In genomic region chr6:12348530-12349511, GRCh38 we compare ENCODE assay signal across 1 cellular context.
TF ChIP-seq lines count a peak whose summit lies in the region.

No MANE protein-coding gene starts in this region.

TF ChIP-seq in HepG2, 621 proteins besides CTCF, POLR2A, EP300 and RAD21 (continued from another document and continues in another):
- TF ChIP-seq SKIL (CRISPR knock-in tag; IDR thresholded peaks at IDR 0.05; ENCODE audit: borderline replicate concordance): no peak
- TF ChIP-seq CEBPB (IDR thresholded peaks at IDR 0.05; ENCODE audit: borderline replicate concordance, low read depth, low read length): no peak
- peak; percentile 35; the same call in 1 of the 2 replicates for TF ChIP-seq ARNTL (CRISPR knock-in tag; IDR thresholded peaks at IDR 0.05)
- TF ChIP-seq ZNF670 (CRISPR knock-in tag; IDR thresholded peaks at IDR 0.05; ENCODE audit: borderline replicate concordance): no peak
- TF ChIP-seq, protein P1, sequence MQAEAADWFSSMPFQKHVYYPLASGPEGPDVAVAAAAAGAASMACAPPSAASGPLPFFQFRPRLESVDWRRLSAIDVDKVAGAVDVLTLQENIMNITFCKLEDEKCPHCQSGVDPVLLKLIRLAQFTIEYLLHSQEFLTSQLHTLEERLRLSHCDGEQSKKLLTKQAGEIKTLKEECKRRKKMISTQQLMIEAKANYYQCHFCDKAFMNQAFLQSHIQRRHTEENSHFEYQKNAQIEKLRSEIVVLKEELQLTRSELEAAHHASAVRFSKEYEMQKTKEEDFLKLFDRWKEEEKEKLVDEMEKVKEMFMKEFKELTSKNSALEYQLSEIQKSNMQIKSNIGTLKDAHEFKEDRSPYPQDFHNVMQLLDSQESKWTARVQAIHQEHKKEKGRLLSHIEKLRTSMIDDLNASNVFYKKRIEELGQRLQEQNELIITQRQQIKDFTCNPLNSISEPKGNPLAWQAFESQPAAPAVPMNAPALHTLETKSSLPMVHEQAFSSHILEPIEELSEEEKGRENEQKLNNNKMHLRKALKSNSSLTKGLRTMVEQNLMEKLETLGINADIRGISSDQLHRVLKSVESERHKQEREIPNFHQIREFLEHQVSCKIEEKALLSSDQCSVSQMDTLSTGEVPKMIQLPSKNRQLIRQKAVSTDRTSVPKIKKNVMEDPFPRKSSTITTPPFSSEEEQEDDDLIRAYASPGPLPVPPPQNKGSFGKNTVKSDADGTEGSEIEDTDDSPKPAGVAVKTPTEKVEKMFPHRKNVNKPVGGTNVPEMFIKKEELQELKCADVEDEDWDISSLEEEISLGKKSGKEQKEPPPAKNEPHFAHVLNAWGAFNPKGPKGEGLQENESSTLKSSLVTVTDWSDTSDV (CRISPR knock-in tag; IDR thresholded peaks at IDR 0.05): no peak
- no peak for TF ChIP-seq ZBED4 (CRISPR knock-in tag; IDR thresholded peaks at IDR 0.05; ENCODE audit: borderline replicate concordance)
- no peak for TF ChIP-seq ZNF468 (CRISPR knock-in tag; IDR thresholded peaks at IDR 0.05)
- TF ChIP-seq RFX5 (IDR thresholded peaks at IDR 0.05; ENCODE audit: low read depth, low read length): no peak
- TF ChIP-seq, protein P2, sequence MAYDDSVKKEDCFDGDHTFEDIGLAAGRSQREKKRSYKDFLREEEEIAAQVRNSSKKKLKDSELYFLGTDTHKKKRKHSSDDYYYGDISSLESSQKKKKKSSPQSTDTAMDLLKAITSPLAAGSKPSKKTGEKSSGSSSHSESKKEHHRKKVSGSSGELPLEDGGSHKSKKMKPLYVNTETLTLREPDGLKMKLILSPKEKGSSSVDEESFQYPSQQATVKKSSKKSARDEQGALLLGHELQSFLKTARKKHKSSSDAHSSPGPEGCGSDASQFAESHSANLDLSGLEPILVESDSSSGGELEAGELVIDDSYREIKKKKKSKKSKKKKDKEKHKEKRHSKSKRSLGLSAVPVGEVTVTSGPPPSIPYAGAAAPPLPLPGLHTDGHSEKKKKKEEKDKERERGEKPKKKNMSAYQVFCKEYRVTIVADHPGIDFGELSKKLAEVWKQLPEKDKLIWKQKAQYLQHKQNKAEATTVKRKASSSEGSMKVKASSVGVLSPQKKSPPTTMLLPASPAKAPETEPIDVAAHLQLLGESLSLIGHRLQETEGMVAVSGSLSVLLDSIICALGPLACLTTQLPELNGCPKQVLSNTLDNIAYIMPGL (CRISPR knock-in tag; IDR thresholded peaks at IDR 0.05; ENCODE audit: borderline replicate concordance in 1 of 2, low read depth in 1 of 2): no peak
- peak; percentile 78; the same call in 1 of the 2 replicates for TF ChIP-seq SOX5 (CRISPR knock-in tag; IDR thresholded peaks at IDR 0.05; ENCODE audit: borderline replicate concordance)
- TF ChIP-seq ZFAT (CRISPR knock-in tag; conservative IDR thresholded peaks at IDR 0.05): no peak
- TF ChIP-seq RBFOX2 (IDR thresholded peaks at IDR 0.05; ENCODE audit: low read depth, low read length): no peak
- peak; percentile 94; the same call in 1 of the 2 replicates for TF ChIP-seq ZNF503 (CRISPR knock-in tag; IDR thresholded peaks at IDR 0.05)
- peak; percentile 61; the same call in 1 of the 2 replicates for TF ChIP-seq PHF21A (CRISPR knock-in tag; IDR thresholded peaks at IDR 0.05)
- TF ChIP-seq, protein P3, sequence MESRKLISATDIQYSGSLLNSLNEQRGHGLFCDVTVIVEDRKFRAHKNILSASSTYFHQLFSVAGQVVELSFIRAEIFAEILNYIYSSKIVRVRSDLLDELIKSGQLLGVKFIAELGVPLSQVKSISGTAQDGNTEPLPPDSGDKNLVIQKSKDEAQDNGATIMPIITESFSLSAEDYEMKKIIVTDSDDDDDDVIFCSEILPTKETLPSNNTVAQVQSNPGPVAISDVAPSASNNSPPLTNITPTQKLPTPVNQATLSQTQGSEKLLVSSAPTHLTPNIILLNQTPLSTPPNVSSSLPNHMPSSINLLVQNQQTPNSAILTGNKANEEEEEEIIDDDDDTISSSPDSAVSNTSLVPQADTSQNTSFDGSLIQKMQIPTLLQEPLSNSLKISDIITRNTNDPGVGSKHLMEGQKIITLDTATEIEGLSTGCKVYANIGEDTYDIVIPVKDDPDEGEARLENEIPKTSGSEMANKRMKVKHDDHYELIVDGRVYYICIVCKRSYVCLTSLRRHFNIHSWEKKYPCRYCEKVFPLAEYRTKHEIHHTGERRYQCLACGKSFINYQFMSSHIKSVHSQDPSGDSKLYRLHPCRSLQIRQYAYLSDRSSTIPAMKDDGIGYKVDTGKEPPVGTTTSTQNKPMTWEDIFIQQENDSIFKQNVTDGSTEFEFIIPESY (CRISPR knock-in tag; IDR thresholded peaks at IDR 0.05): no peak
- TF ChIP-seq, protein P4, sequence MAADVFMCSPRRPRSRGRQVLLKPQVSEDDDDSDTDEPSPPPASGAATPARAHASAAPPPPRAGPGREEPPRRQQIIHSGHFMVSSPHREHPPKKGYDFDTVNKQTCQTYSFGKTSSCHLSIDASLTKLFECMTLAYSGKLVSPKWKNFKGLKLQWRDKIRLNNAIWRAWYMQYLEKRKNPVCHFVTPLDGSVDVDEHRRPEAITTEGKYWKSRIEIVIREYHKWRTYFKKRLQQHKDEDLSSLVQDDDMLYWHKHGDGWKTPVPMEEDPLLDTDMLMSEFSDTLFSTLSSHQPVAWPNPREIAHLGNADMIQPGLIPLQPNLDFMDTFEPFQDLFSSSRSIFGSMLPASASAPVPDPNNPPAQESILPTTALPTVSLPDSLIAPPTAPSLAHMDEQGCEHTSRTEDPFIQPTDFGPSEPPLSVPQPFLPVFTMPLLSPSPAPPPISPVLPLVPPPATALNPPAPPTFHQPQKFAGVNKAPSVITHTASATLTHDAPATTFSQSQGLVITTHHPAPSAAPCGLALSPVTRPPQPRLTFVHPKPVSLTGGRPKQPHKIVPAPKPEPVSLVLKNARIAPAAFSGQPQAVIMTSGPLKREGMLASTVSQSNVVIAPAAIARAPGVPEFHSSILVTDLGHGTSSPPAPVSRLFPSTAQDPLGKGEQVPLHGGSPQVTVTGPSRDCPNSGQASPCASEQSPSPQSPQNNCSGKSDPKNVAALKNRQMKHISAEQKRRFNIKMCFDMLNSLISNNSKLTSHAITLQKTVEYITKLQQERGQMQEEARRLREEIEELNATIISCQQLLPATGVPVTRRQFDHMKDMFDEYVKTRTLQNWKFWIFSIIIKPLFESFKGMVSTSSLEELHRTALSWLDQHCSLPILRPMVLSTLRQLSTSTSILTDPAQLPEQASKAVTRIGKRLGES (CRISPR knock-in tag; IDR thresholded peaks at IDR 0.05; ENCODE audit: borderline replicate concordance): no peak
- TF ChIP-seq ZKSCAN5 (CRISPR knock-in tag; IDR thresholded peaks at IDR 0.05): no peak
- TF ChIP-seq HMGA1 (CRISPR knock-in tag; conservative IDR thresholded peaks at IDR 0.05): no peak
- TF ChIP-seq, protein P5, sequence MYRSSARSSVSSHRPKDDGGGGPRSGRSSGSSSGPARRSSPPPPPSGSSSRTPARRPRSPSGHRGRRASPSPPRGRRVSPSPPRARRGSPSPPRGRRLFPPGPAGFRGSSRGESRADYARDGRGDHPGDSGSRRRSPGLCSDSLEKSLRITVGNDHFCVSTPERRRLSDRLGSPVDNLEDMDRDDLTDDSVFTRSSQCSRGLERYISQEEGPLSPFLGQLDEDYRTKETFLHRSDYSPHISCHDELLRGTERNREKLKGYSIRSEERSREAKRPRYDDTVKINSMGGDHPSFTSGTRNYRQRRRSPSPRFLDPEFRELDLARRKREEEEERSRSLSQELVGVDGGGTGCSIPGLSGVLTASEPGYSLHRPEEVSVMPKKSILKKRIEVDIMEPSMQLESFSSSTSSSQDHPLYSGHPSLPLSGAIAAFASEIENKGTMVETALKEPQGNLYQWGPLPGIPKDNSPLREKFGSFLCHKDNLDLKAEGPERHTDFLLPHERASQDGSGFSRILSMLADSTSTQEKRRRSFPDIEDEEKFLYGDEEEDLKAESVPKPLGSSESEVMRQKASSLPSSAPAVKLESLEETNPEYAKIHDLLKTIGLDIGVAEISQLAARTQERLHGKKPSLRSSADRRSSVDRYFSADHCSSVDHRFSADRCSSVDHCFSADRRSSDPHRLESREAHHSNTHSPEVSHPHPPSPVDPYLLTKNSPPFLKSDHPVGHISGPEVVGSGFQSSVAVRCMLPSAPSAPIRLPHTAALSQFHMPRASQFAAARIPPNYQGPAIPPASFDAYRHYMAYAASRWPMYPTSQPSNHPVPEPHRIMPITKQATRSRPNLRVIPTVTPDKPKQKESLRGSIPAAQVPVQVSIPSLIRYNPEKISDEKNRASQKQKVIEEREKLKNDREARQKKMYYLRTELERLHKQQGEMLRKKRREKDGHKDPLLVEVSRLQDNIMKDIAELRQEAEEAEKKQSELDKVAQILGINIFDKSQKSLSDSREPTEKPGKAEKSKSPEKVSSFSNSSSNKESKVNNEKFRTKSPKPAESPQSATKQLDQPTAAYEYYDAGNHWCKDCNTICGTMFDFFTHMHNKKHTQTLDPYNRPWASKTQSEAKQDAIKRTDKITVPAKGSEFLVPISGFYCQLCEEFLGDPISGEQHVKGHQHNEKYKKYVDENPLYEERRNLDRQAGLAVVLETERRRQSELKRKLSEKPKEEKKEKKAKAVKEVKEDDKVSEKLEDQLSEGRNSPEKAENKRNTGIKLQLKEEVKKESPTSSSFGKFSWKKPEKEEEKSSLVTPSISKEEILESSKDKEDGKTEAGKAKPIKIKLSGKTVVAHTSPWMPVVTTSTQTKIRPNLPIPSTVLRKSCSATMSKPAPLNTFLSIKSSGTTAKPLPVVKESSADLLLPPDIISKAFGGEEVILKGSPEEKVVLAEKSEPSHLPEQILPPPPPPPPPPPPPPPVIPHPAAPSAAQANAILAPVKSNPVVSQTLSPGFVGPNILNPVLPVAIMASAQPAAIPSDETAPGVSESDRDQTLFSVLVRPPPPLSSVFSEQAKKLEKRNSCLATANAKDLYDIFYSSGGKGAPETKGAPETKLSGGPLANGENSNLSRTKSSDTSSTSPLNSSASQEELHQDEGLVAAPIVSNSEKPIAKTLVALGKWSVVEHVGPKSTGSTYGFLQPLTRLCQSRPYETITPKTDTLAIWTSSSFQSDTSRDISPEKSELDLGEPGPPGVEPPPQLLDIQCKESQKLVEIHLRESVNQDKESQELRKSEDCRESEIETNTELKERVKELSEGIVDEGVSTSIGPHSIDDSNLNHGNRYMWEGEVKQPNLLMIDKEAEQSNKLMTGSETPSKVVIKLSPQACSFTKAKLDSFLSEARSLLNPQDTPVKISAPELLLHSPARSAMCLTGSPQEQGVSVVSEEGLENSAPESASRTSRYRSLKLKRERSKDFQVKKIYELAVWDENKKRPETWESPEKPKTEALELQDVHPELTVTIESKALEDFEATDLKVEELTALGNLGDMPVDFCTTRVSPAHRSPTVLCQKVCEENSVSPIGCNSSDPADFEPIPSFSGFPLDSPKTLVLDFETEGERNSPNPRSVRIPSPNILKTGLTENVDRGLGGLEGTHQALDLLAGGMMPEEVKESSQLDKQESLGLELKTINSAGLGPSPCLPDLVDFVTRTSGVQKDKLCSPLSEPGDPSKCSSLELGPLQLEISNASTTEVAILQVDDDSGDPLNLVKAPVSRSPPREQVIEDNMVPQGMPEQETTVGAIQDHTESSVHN (CRISPR knock-in tag; IDR thresholded peaks at IDR 0.05): no peak
- TF ChIP-seq ZNF383 (CRISPR knock-in tag; IDR thresholded peaks at IDR 0.05; ENCODE audit: borderline replicate concordance): no peak
- no peak for TF ChIP-seq ZNF251 (CRISPR knock-in tag; IDR thresholded peaks at IDR 0.05)
- TF ChIP-seq TBX2 (CRISPR knock-in tag; IDR thresholded peaks at IDR 0.05; ENCODE audit: borderline replicate concordance): peak; percentile 87; the same call in 1 of the 2 replicates
